In genomic region chr12:1806301-1807106, GRCh38 we compare ENCODE assay signal across 20 cellular contexts. TPM values are rescaled to one million over a fixed set of nuclear protein-coding genes. Genes with fewer than 3 reads are reported as not detected.
A peak's percentile ranks its signal among the peaks of the same experiment; 100 is the strongest.
DNase-seq lines count a peak whose midpoint lies in the region; ATAC-seq and TF ChIP-seq lines count a peak whose summit lies in the region.
"Had no signal": no experiment of that assay in that cellular context is flagged by ENCODE, and none has a peak within 500 bp of the region (broad histone marks: within the 10 kb centered on the region; RNA-seq: fewer than 3 reads in every experiment).

No MANE protein-coding gene starts in this region.

- intact Hi-C loops in Right ventricle myocardium superior (cut with DNase I), result loop anchor here (10.0 kb wide), 2 partner anchors 228 to 478 kb away; no protein-coding TSS in a partner anchor

- TF ChIP-seq CTCF in progenitor cell of endocrine pancreas (IDR thresholded peaks at IDR 0.05; ENCODE audit: unreplicated experiment) (no peak), GM10266 (IDR thresholded peaks at IDR 0.05; ENCODE audit: control insufficient read depth, insufficient read depth, low read depth, missing control alignments) (no peak)

- H3K27me3 Mint-ChIP-seq in progenitor cell of endocrine pancreas, result no peaks in the 10 kb centered on the region

- H3K4me3 Mint-ChIP-seq in progenitor cell of endocrine pancreas (ENCODE audit: low read depth), result no peak overlapping the region
- H3K4me3 Mint-ChIP-seq: activated CD8-positive, alpha-beta T cell treated with anti-CD3 and anti-CD28 coated beads, Interleukin-2, amount 10 ng/mL, durations not matched to agents 7 days and 5 days; brain had no signal

- peak overlapping the region; percentile 42 for H3K27ac Mint-ChIP-seq in progenitor cell of endocrine pancreas
- H3K27ac Mint-ChIP-seq: activated CD8-positive, alpha-beta T cell treated with anti-CD3 and anti-CD28 coated beads, Interleukin-2, amount 10 ng/mL, durations not matched to agents 7 days and 5 days had no signal

- H3K4me1 Mint-ChIP-seq in progenitor cell of endocrine pancreas (ENCODE audit: low read depth), result no peaks in the 10 kb centered on the region

- no peaks in the 10 kb centered on the region for H3K36me3 Mint-ChIP-seq in progenitor cell of endocrine pancreas (ENCODE audit: insufficient read depth)
- H3K36me3 Mint-ChIP-seq: brain had no signal

- H3K9me3 Mint-ChIP-seq in progenitor cell of endocrine pancreas (ENCODE audit: low read depth), result no peaks in the 10 kb centered on the region
- H3K9me3 Mint-ChIP-seq: brain had no signal

- DNase-seq in DMS79 treated with DMSO at 0.1 percent for 48 hours (lab: John Stamatoyannopoulos, UW), result peak; percentile 17
- peak; percentile 53 for DNase-seq in NCI-H446 treated with DMSO at 0.1 percent for 48 hours (lab: John Stamatoyannopoulos, UW)
- peak; percentile 64 for DNase-seq in Right ventricle myocardium superior
- no peak for DNase-seq in progenitor cell of endocrine pancreas (ENCODE audit: low spot score, unreplicated experiment)
- DNase-seq in GM10266 (ENCODE audit: extremely low spot score), result no peak
- DNase-seq: activated CD8-positive, alpha-beta T cell treated with anti-CD3 and anti-CD28 coated beads, Interleukin-2, amount 10 ng/mL, durations not matched to agents 7 days and 5 days; effector CD8-positive, alpha-beta T cell; NCI-H146; NCI-H69; RPMI8226; stimulated activated CD4-positive, alpha-beta T cell treated with anti-CD3 and anti-CD28 coated beads, Interleukin-2, amount 100 ng/mL, for 24 hours had no signal

- ATAC-seq in Right ventricle myocardium superior (ENCODE audit: poor library complexity), result peak; percentile 63
- no peak for ATAC-seq in HG03432 (IDR thresholded peaks at IDR 0.05; ENCODE audit: unreplicated experiment)
- no peak for ATAC-seq in HG02759 (IDR thresholded peaks at IDR 0.05; ENCODE audit: unreplicated experiment)
- ATAC-seq in GM21619 (IDR thresholded peaks at IDR 0.05; ENCODE audit: unreplicated experiment), result no peak
- ATAC-seq: activated CD8-positive, alpha-beta T cell treated with anti-CD3 and anti-CD28 coated beads, Interleukin-2, amount 10 ng/mL, durations not matched to agents 7 days and 5 days had no signal

RNA-seq across cellular contexts. Expression of gene LRTM2, which starts 13.9 kb away (rescaled TPM):
- total RNA-seq in Right ventricle myocardium superior, result not detected
- total RNA-seq in progenitor cell of endocrine pancreas, result 0.48 and 0.53 TPM in 2 replicates
- total RNA-seq: activated CD8-positive, alpha-beta T cell treated with anti-CD3 and anti-CD28 coated beads, Interleukin-2, amount 10 ng/mL, durations not matched to agents 7 days and 5 days; Daoy; glomerular endothelial cell; mucosa of gallbladder; T-helper 2 cell treated with Interferon-gamma antibody and Interleukin-4, amounts not matched to agents 100 ng/mL and 5 ng/mL, for 36 hours; urinary bladder had no signal

Comparison
In these comparisons a context has a peak if more than half of its experiments do, and no peak if none do; other contexts are left out.
1. DNase-seq: peak in DMS79 treated with DMSO at 0.1 percent for 48 hours (single experiment), NCI-H446 treated with DMSO at 0.1 percent for 48 hours (single experiment) and Right ventricle myocardium superior (single experiment); none in progenitor cell of endocrine pancreas (single experiment) and GM10266 (single experiment).